In the genomic region with DNA sequence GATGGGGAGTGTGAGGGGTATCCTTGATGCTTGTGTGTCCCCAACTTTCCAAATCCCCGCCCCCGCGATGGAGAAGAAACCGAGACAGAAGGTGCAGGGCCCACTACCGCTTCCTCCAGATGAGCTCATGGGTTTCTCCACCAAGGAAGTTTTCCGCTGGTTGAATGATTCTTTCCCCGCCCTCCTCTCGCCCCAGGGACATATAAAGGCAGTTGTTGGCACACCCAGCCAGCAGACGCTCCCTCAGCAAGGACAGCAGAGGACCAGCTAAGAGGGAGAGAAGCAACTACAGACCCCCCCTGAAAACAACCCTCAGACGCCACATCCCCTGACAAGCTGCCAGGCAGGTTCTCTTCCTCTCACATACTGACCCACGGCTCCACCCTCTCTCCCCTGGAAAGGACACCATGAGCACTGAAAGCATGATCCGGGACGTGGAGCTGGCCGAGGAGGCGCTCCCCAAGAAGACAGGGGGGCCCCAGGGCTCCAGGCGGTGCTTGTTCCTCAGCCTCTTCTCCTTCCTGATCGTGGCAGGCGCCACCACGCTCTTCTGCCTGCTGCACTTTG, we compare ENCODE assay signal across 8 cellular contexts. TPM values are rescaled to one million over a fixed set of nuclear protein-coding genes. Genes with fewer than 3 reads are reported as not detected.
DNase-seq lines count a peak whose midpoint lies in the region; ATAC-seq and TF ChIP-seq lines count a peak whose summit lies in the region.

A gene (plus strand): TSS at position 231 of the 567 bp plus-strand sequence. CDS start 177 bp downstream, at position 408.

- H3K9ac ChIP-seq in mammary epithelial cell (ENCODE audit: insufficient read depth, low read length), result no peak within 1 kb of the TSS

- dilution Hi-C loops in mammary epithelial cell (cut with HindIII; ENCODE audit: low sequenced_read_pairs), result no loop called here

- no peaks in the 10 kb centered on the region for H3K79me2 ChIP-seq in mammary epithelial cell (ENCODE audit: insufficient read depth, low read length)

- peak within 1 kb of the TSS; percentile 78 for H2AFZ ChIP-seq in mammary epithelial cell (ENCODE audit: low read depth, low read length)

- peaks cover 23% of the 10 kb centered on the region for H3K36me3 Mint-ChIP-seq in T-helper 17 cell (ENCODE audit: low read depth)
- H3K36me3 Mint-ChIP-seq in natural killer cell treated with Interleukin-12 subunit alpha and Interleukin-12 subunit beta and Interleukin-15 and Interleukin-18, amount 100 ng/mL, for 72 hours, result peaks cover 22% of the 10 kb centered on the region

- in situ Hi-C loops in mammary epithelial cell (cut with MboI; ENCODE audit: low sequenced_read_pairs in 2 of 2), result no loop called here

- H3K27me3 Mint-ChIP-seq in T-helper 17 cell, result no peaks in the 10 kb centered on the region
- H3K27me3 Mint-ChIP-seq in natural killer cell treated with Interleukin-12 subunit alpha and Interleukin-12 subunit beta and Interleukin-15 and Interleukin-18, amount 100 ng/mL, for 72 hours, result no peaks in the 10 kb centered on the region

- no peak for TF ChIP-seq EP300 in upper lobe of left lung (IDR thresholded peaks at IDR 0.05)

- no peaks in the 10 kb centered on the region for H3K36me3 ChIP-seq in mammary epithelial cell (ENCODE audit: insufficient read depth, low read length)
- no peaks in the 10 kb centered on the region for H3K36me3 ChIP-seq in upper lobe of left lung

- ATAC-seq in T-helper 17 cell (peak; percentile 13), upper lobe of left lung (ENCODE audit: low FRiP score in 2 of 2) (peak in 1 of 2 donors; percentile 85), GM19324 (IDR thresholded peaks at IDR 0.05; ENCODE audit: low FRiP score, unreplicated experiment) (no peak), HG03442 (IDR thresholded peaks at IDR 0.05; ENCODE audit: unreplicated experiment) (no peak)
- peak; percentile 58 to 76 for ATAC-seq in natural killer cell treated with Interleukin-12 subunit alpha and Interleukin-12 subunit beta and Interleukin-15 and Interleukin-18, amount 100 ng/mL, for 72 hours

- H3K27ac ChIP-seq in mammary epithelial cell (ENCODE audit: insufficient read depth, low read depth, low read length), result no peak within 1 kb of the TSS
- peak within 1 kb of the TSS in 3 of 4 donors; percentile 40 to 81 (median 73) for H3K27ac ChIP-seq in upper lobe of left lung

- no peaks in the 10 kb centered on the region for H3K27me3 ChIP-seq in mammary epithelial cell (ENCODE audit: insufficient read depth, low read length)
- H3K27me3 ChIP-seq in upper lobe of left lung, result no peaks in the 10 kb centered on the region

- CTCF ChIA-PET in mammary epithelial cell (lab: Charles Lee; ENCODE audit: low non-redundant PET), result no interaction called here

- H3K9me3 Mint-ChIP-seq in natural killer cell treated with Interleukin-12 subunit alpha and Interleukin-12 subunit beta and Interleukin-15 and Interleukin-18, amount 100 ng/mL, for 72 hours, result no peaks in the 10 kb centered on the region

- H3K9me3 ChIP-seq in T-helper 17 cell (ENCODE audit: control insufficient read depth, low read length, poor library complexity, severe bottlenecking) (no peaks in the 10 kb centered on the region), mammary epithelial cell (replicated peaks; ENCODE audit: insufficient read depth, low read length) (no peaks in the 10 kb centered on the region), upper lobe of left lung (no peaks in the 10 kb centered on the region)

- intact Hi-C loops in mammary epithelial cell (cut with micrococcal nuclease), result no loop called here

- H3K4me3 Mint-ChIP-seq in T-helper 17 cell, result peak within 1 kb of the TSS; percentile 100
- peak within 1 kb of the TSS; percentile 96 for H3K4me3 Mint-ChIP-seq in natural killer cell treated with Interleukin-12 subunit alpha and Interleukin-12 subunit beta and Interleukin-15 and Interleukin-18, amount 100 ng/mL, for 72 hours

- peak in 1 of 4 donors; percentile 72 for TF ChIP-seq POLR2A in upper lobe of left lung (IDR thresholded peaks at IDR 0.05)

- H3K4me1 ChIP-seq in mammary epithelial cell (ENCODE audit: insufficient read depth, low read length), result peaks cover 17% of the 10 kb centered on the region
- peaks cover under 1 to 7% (median 2%) of the 10 kb centered on the region in 4 donors for H3K4me1 ChIP-seq in upper lobe of left lung

- peak within 1 kb of the TSS; percentile 99 for H3K27ac Mint-ChIP-seq in T-helper 17 cell
- H3K27ac Mint-ChIP-seq in natural killer cell treated with Interleukin-12 subunit alpha and Interleukin-12 subunit beta and Interleukin-15 and Interleukin-18, amount 100 ng/mL, for 72 hours, result peak within 1 kb of the TSS; percentile 88 to 92

- H4K20me1 ChIP-seq in mammary epithelial cell (ENCODE audit: insufficient read depth, low read length), result no peaks in the 10 kb centered on the region

- DNase-seq in GM12865 (ENCODE audit: low read depth) (peak; percentile 94), T-helper 17 cell (peak; percentile 48 to 74 (median 51)), mammary epithelial cell (peak; percentile 45), upper lobe of left lung (peak in 1 of 2 donors; percentile 62), islet precursor cell (no peak)
- DNase-seq in natural killer cell treated with Interleukin-12 subunit alpha and Interleukin-12 subunit beta and Interleukin-15 and Interleukin-18, amount 100 ng/mL, for 72 hours (ENCODE audit: low spot score), result peak; percentile 91

- H3K4me2 ChIP-seq in mammary epithelial cell (ENCODE audit: insufficient read depth, low read depth, low read length), result peak within 1 kb of the TSS; percentile 56

- peaks cover 77% of the 10 kb centered on the region for H3K4me1 Mint-ChIP-seq in T-helper 17 cell
- H3K4me1 Mint-ChIP-seq in natural killer cell treated with Interleukin-12 subunit alpha and Interleukin-12 subunit beta and Interleukin-15 and Interleukin-18, amount 100 ng/mL, for 72 hours (ENCODE audit: low read depth in 2 of 2), result peaks cover 73 to 85% of the 10 kb centered on the region in 2 donors

- peak within 1 kb of the TSS; percentile 73 for H3K4me3 ChIP-seq in GM12865 (ENCODE audit: low read depth, low read length)
- H3K4me3 ChIP-seq in mammary epithelial cell (replicated peaks in 1 of 3; ENCODE audit: insufficient read depth in 1 of 3, low read depth in 2 of 3, low read length in 3 of 3), result peak within 1 kb of the TSS in 2 of 3 experiments; percentile 4 to 19
- peak within 1 kb of the TSS in 3 of 4 donors; percentile 35 to 53 (median 43) for H3K4me3 ChIP-seq in upper lobe of left lung

- 33% methylated on average over 8 of the region's 19 CpGs for WGBS in mammary epithelial cell (ENCODE audit: low coverage, missing lambda C conversion rate)
- WGBS in upper lobe of left lung, 2 donors, result 47 to 57% methylated on average over 13 to 19 of the region's 19 CpGs

- TF ChIP-seq CTCF in GM12865 (IDR thresholded peaks at IDR 0.05; ENCODE audit: insufficient read depth, low read depth, low read length, missing control alignments) (no peak), mammary epithelial cell (conservative IDR thresholded peaks at IDR 0.05 in 1 of 2, IDR thresholded peaks at IDR 0.05 in 1 of 2; ENCODE audit: extremely low read depth in 1 of 2, insufficient read depth in 1 of 2, low read depth in 1 of 2, low read length in 2 of 2) (no peak), upper lobe of left lung (IDR thresholded peaks at IDR 0.05) (no peak)

- TSS peak; percentile 66 for BruUV-seq in mammary epithelial cell (replicated peaks; lab: Mats Ljungman, UMichigan)

RNA-seq across cellular contexts. Expression of the gene that starts here (rescaled TPM):
- total RNA-seq in T-helper 17 cell (10 to 100 TPM; 28.9 to 33.6 TPM), mammary epithelial cell (under 1 TPM in 1 of 2 donors, not detected in 1; 0.59 TPM), upper lobe of left lung (1 to 10 TPM in 5 of 6 donors, under 1 TPM in 1; 0.33 to 6.6 (median 2.9) TPM)
- polyA plus RNA-seq in mammary epithelial cell, result 0.08 TPM
- not detected for polyA minus RNA-seq in mammary epithelial cell
- 100 to 1,000 TPM; 320 to 420 TPM for total RNA-seq in natural killer cell treated with Interleukin-12 subunit alpha and Interleukin-12 subunit beta and Interleukin-15 and Interleukin-18, amount 100 ng/mL, for 72 hours

Comparison
In these comparisons a context has a peak if more than half of its experiments do, and no peak if none do; other contexts are left out.
1. RNA of the gene that starts here (total RNA-seq): 320 to 420 TPM in natural killer cell treated with Interleukin-12 subunit alpha and Interleukin-12 subunit beta and Interleukin-15 and Interleukin-18, amount 100 ng/mL, for 72 hours; 28.9 to 33.6 TPM in T-helper 17 cell, 0.33 to 6.6 TPM in upper lobe of left lung and 0.59 TPM in mammary epithelial cell; every median in the first group is over 4 times any median in the second.
2. Peak in DNase-seq, H3K4me3 ChIP-seq and H3K4me2 ChIP-seq in mammary epithelial cell; RNA of the gene not detected or under 1 TPM.
3. H3K4me3 ChIP-seq: peak in every context shown above with its lines; median percentile 73 in GM12865; 43 in upper lobe of left lung; 12 in mammary epithelial cell.
4. ATAC-seq: peak in T-helper 17 cell (single experiment) and natural killer cell treated with Interleukin-12 subunit alpha and Interleukin-12 subunit beta and Interleukin-15 and Interleukin-18, amount 100 ng/mL, for 72 hours (2 of 2); none in GM19324 (single experiment) and HG03442 (single experiment).